ENCODE assay signal across 31 cellular contexts in the genomic region with DNA sequence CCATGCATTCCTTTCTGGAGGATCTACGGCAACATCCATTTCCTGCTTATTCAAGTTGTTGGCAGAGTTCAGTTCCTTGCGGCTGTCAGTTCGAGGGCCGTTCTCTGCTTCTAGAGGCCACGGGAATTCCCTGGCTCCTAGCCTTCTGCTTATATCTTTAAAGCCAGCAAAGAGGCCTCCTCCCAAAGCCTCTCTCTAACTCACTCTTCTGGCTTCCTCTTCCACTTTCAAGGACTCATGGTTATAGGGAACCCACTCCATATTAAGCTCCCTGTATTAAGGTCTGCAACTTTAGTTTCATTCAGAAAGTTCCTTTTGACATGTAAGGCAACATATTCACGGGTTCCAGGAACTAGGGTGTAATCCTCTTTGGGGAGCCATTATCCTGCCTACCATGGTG.
"Had no signal": no experiment of that assay in that cellular context is flagged by ENCODE, and none has a peak within 500 bp of the region (broad histone marks: within the 10 kb centered on the region; RNA-seq: fewer than 3 reads in every experiment).

No MANE protein-coding gene starts in this region.

- H3K9me3 Mint-ChIP-seq: activated B cell treated with CpG ODN at 0.5 μM for 24 hours; activated CD8-positive, alpha-beta T cell treated with anti-CD3 and anti-CD28 coated beads for 36 hours; activated naive CD4-positive, alpha-beta T cell treated with anti-CD3 and anti-CD28 coated beads, Interleukin-2, amount 50 U/mL, for 24 hours; activated naive CD8-positive, alpha-beta T cell treated with anti-CD3 and anti-CD28 coated beads, Interleukin-2, amount 50 U/mL, for 24 hours; activated T-cell treated with anti-CD3 and anti-CD28 coated beads, Interleukin-2, amount 50 U/mL, for 4 hours; activated T-helper 17 cell treated with anti-CD3 and anti-CD28 coated beads, Interleukin-2, amount 50 U/mL, for 72 hours; central memory CD8-positive, alpha-beta T cell; dendritic cell treated with granulocyte-macrophage colony-stimulating factor and Interleukin-4, amounts not matched to agents 40 ng/mL and 50 ng/mL, for 4 days; naive thymus-derived CD8-positive, alpha-beta T cell; stimulated activated naive B cell treated with anti-CD40 and anti-IgM and Interleukin-4, amounts not matched to agents 10 μg/mL and 1 μg/mL and 100 μg/mL, for 72 hours had no signal

- H3K9me3 ChIP-seq: esophagus squamous epithelium, pancreas, prostate gland, stomach, suprapubic skin had no signal

- ATAC-seq: activated CD8-positive, alpha-beta T cell treated with anti-CD3 and anti-CD28 coated beads for 36 hours; activated naive CD8-positive, alpha-beta T cell treated with anti-CD3 and anti-CD28 coated beads, Interleukin-2, amount 50 U/mL, for 24 hours; activated T-cell treated with anti-CD3 and anti-CD28 coated beads, Interleukin-2, amount 50 U/mL, for 4 hours; activated T-helper 17 cell treated with anti-CD3 and anti-CD28 coated beads, Interleukin-2, amount 50 U/mL, for 72 hours; left cardiac atrium; naive thymus-derived CD8-positive, alpha-beta T cell; pancreas; stimulated activated naive B cell treated with anti-CD40 and anti-IgM and Interleukin-4, amounts not matched to agents 10 μg/mL and 1 μg/mL and 100 μg/mL, for 72 hours had no signal

- H3K4me3 Mint-ChIP-seq: activated B cell treated with CpG ODN at 0.5 μM for 24 hours; activated CD8-positive, alpha-beta T cell treated with anti-CD3 and anti-CD28 coated beads for 36 hours; activated naive CD4-positive, alpha-beta T cell treated with anti-CD3 and anti-CD28 coated beads, Interleukin-2, amount 50 U/mL, for 24 hours; activated naive CD8-positive, alpha-beta T cell treated with anti-CD3 and anti-CD28 coated beads, Interleukin-2, amount 50 U/mL, for 24 hours; activated T-cell treated with anti-CD3 and anti-CD28 coated beads, Interleukin-2, amount 50 U/mL, for 4 hours; activated T-helper 17 cell treated with anti-CD3 and anti-CD28 coated beads, Interleukin-2, amount 50 U/mL, for 72 hours; central memory CD8-positive, alpha-beta T cell; dendritic cell treated with granulocyte-macrophage colony-stimulating factor and Interleukin-4, amounts not matched to agents 40 ng/mL and 50 ng/mL, for 4 days; naive thymus-derived CD8-positive, alpha-beta T cell; neural crest cell; stimulated activated naive B cell treated with anti-CD40 and anti-IgM and Interleukin-4, amounts not matched to agents 10 μg/mL and 1 μg/mL and 100 μg/mL, for 72 hours had no signal

- H3K36me3 Mint-ChIP-seq: activated naive CD4-positive, alpha-beta T cell treated with anti-CD3 and anti-CD28 coated beads, Interleukin-2, amount 50 U/mL, for 24 hours; naive thymus-derived CD8-positive, alpha-beta T cell; stimulated activated naive B cell treated with anti-CD40 and anti-IgM and Interleukin-4, amounts not matched to agents 10 μg/mL and 1 μg/mL and 100 μg/mL, for 72 hours had no signal

- H3K4me2 ChIP-seq: smooth muscle cell had no signal

- H3K4me1 ChIP-seq: esophagus squamous epithelium, pancreas, prostate gland, stomach, suprapubic skin, tibial nerve had no signal

- H3K27ac ChIP-seq: esophagus squamous epithelium, pancreas, prostate gland, stomach, suprapubic skin, tibial nerve had no signal

- H3K36me3 ChIP-seq: esophagus squamous epithelium, pancreas, prostate gland, stomach, suprapubic skin, tibial nerve had no signal

- DNase-seq: activated B cell treated with CpG ODN at 0.5 μM for 24 hours; activated CD4-positive, alpha-beta T cell treated with anti-CD3 and anti-CD28 coated beads, Interleukin-2, amount 50 U/mL, for 1 hour; activated CD8-positive, alpha-beta T cell treated with anti-CD3 and anti-CD28 coated beads for 36 hours; activated gamma-delta T cell treated with Interleukin-2 at 50 U/mL for 16 hours; activated naive CD8-positive, alpha-beta T cell treated with anti-CD3 and anti-CD28 coated beads, Interleukin-2, amount 50 U/mL, for 24 hours; activated T-cell treated with anti-CD3 and anti-CD28 coated beads, Interleukin-2, amount 50 U/mL, for 4 hours; amygdala; effector CD4-positive, alpha-beta T cell; esophagus squamous epithelium; glutamatergic neuron; islet precursor cell; left cardiac atrium; midbrain; naive thymus-derived CD8-positive, alpha-beta T cell; nucleus accumbens; pancreas; stimulated activated CD4-positive, alpha-beta T cell treated with anti-CD3 and anti-CD28 coated beads, Interleukin-1b, Interleukin-23, amount 100 ng/mL, for 48 hours; stimulated activated CD4-positive, alpha-beta T cell treated with anti-CD3 and anti-CD28 coated beads, Interleukin-4, amount 100 ng/mL, for 4 hours; stimulated activated naive B cell treated with anti-CD40 and anti-IgM and Interleukin-4, amounts not matched to agents 10 μg/mL and 1 μg/mL and 100 μg/mL, for 72 hours; stomach; T-helper 2 cell had no signal

- H3K4me3 ChIP-seq: esophagus squamous epithelium, pancreas, prostate gland, smooth muscle cell, stomach, suprapubic skin, tibial nerve had no signal

- FAIRE-seq: pancreas, urothelium cell line had no signal

- H3K27me3 ChIP-seq: esophagus squamous epithelium, pancreas, suprapubic skin, tibial nerve had no signal

- H3K27ac Mint-ChIP-seq: activated B cell treated with CpG ODN at 0.5 μM for 24 hours; activated CD8-positive, alpha-beta T cell treated with anti-CD3 and anti-CD28 coated beads for 36 hours; activated naive CD4-positive, alpha-beta T cell treated with anti-CD3 and anti-CD28 coated beads, Interleukin-2, amount 50 U/mL, for 24 hours; activated naive CD8-positive, alpha-beta T cell treated with anti-CD3 and anti-CD28 coated beads, Interleukin-2, amount 50 U/mL, for 24 hours; activated T-helper 17 cell treated with anti-CD3 and anti-CD28 coated beads, Interleukin-2, amount 50 U/mL, for 72 hours; dendritic cell treated with granulocyte-macrophage colony-stimulating factor and Interleukin-4, amounts not matched to agents 40 ng/mL and 50 ng/mL, for 4 days; naive thymus-derived CD8-positive, alpha-beta T cell; stimulated activated naive B cell treated with anti-CD40 and anti-IgM and Interleukin-4, amounts not matched to agents 10 μg/mL and 1 μg/mL and 100 μg/mL, for 72 hours had no signal

- H3K4me1 Mint-ChIP-seq: activated B cell treated with CpG ODN at 0.5 μM for 24 hours; activated naive CD4-positive, alpha-beta T cell treated with anti-CD3 and anti-CD28 coated beads, Interleukin-2, amount 50 U/mL, for 24 hours; activated naive CD8-positive, alpha-beta T cell treated with anti-CD3 and anti-CD28 coated beads, Interleukin-2, amount 50 U/mL, for 24 hours; activated T-helper 17 cell treated with anti-CD3 and anti-CD28 coated beads, Interleukin-2, amount 50 U/mL, for 72 hours; central memory CD8-positive, alpha-beta T cell; naive thymus-derived CD8-positive, alpha-beta T cell; neural crest cell had no signal
